In genomic region chr2:240840435-240841060, GRCh38 we compare ENCODE assay signal across 8 cellular contexts. TPM values are rescaled to one million over a fixed set of nuclear protein-coding genes. Genes with fewer than 3 reads are reported as not detected.
A peak's percentile ranks its signal among the peaks of the same experiment; 100 is the strongest.
DNase-seq lines count a peak whose midpoint lies in the region; ATAC-seq and TF ChIP-seq lines count a peak whose summit lies in the region.

No MANE protein-coding gene starts in this region.

- H3K4me1 Mint-ChIP-seq in activated CD4-positive, alpha-beta T cell treated with anti-CD3 and anti-CD28 coated beads for 36 hours = no peaks in the 10 kb centered on the region

- DNase-seq in activated CD4-positive, alpha-beta T cell treated with anti-CD3 and anti-CD28 coated beads for 36 hours = peak; percentile 52
- no peak for DNase-seq in activated CD4-positive, alpha-beta T cell treated with anti-CD3 and anti-CD28 coated beads, Interleukin-2, amount 50 U/mL, for 1 hour
- DNase-seq in NAMALWA (ENCODE audit: low spot score) (peak; percentile 27), WERI-Rb-1 (peak; percentile 91), cardiac muscle cell (ENCODE audit: low read depth in 1 of 2, low spot score in 1 of 2) (peak; percentile 78 to 89), putamen (ENCODE audit: low spot score) (peak; percentile 76), NK-92 (lab: John Stamatoyannopoulos, UW; ENCODE audit: unreplicated experiment) (no peak)

- CTCF ChIA-PET in activated CD4-positive, alpha-beta T cell treated with anti-CD3 and anti-CD28 coated beads for 36 hours (lab: Charles Lee) = interaction anchor here (0.7 to 2.0 kb wide), 7 partner anchors 9 to 326 kb away, joined by 3 to 8 read pairs (median 4); no protein-coding TSS in a partner anchor

- H3K27ac ChIP-seq in WERI-Rb-1 (no peak overlapping the region), cardiac muscle cell (no peak overlapping the region)

- no peak overlapping the region for H3K4me3 Mint-ChIP-seq in activated CD4-positive, alpha-beta T cell treated with anti-CD3 and anti-CD28 coated beads for 36 hours

- POLR2A ChIA-PET in activated CD4-positive, alpha-beta T cell treated with anti-CD3 and anti-CD28 coated beads for 36 hours (lab: Charles Lee) = no interaction called here

- intact Hi-C loops in activated CD4-positive, alpha-beta T cell treated with anti-CD3 and anti-CD28 coated beads for 36 hours (cut with DNase I, micrococcal nuclease) = loop anchor here in 1 of 2 experiments (5.0 kb wide), 1 partner anchor 328 kb away; no protein-coding TSS in a partner anchor

- no peak overlapping the region for H3K27ac Mint-ChIP-seq in activated CD4-positive, alpha-beta T cell treated with anti-CD3 and anti-CD28 coated beads for 36 hours

- H3K9me3 ChIP-seq in WERI-Rb-1 (ENCODE audit: severe bottlenecking) (no peaks in the 10 kb centered on the region), cardiac muscle cell (ENCODE audit: low read depth) (no peaks in the 10 kb centered on the region)

- H3K36me3 ChIP-seq in WERI-Rb-1 (no peaks in the 10 kb centered on the region), cardiac muscle cell (no peaks in the 10 kb centered on the region)

- no peaks in the 10 kb centered on the region for H3K9me3 Mint-ChIP-seq in activated CD4-positive, alpha-beta T cell treated with anti-CD3 and anti-CD28 coated beads for 36 hours (ENCODE audit: low read depth)

- peak; percentile 82 for TF ChIP-seq CTCF in WERI-Rb-1 (IDR thresholded peaks at IDR 0.05; ENCODE audit: low read depth, low read length)
- TF ChIP-seq CTCF in cardiac muscle cell (IDR thresholded peaks at IDR 0.05; ENCODE audit: low read depth, low read length) = peak; percentile 74

- no peaks in the 10 kb centered on the region for H3K36me3 Mint-ChIP-seq in activated CD4-positive, alpha-beta T cell treated with anti-CD3 and anti-CD28 coated beads for 36 hours (ENCODE audit: low read depth)

- ATAC-seq in activated CD4-positive, alpha-beta T cell treated with anti-CD3 and anti-CD28 coated beads for 36 hours = peak; percentile 66
- ATAC-seq in GM21515 (IDR thresholded peaks at IDR 0.05; ENCODE audit: unreplicated experiment) = no peak

- H3K27me3 ChIP-seq in WERI-Rb-1 (ENCODE audit: insufficient read depth, low read depth, severe bottlenecking) = no peaks in the 10 kb centered on the region
- H3K27me3 ChIP-seq in cardiac muscle cell = peaks cover 10% of the 10 kb centered on the region

- no peaks in the 10 kb centered on the region for H3K4me1 ChIP-seq in cardiac muscle cell (ENCODE audit: low read depth)

- H3K27me3 Mint-ChIP-seq in activated CD4-positive, alpha-beta T cell treated with anti-CD3 and anti-CD28 coated beads for 36 hours = peaks cover 4% of the 10 kb centered on the region

- H3K4me3 ChIP-seq in WERI-Rb-1 (ENCODE audit: low read depth, low read length) (no peak overlapping the region), cardiac muscle cell (no peak overlapping the region)

RNA-seq across cellular contexts. Expression of gene KIF1A, which starts 20.5 kb away (rescaled TPM):
- total RNA-seq in activated CD4-positive, alpha-beta T cell treated with anti-CD3 and anti-CD28 coated beads for 36 hours = 1 to 10 TPM; 4.6 to 8.2 TPM
- total RNA-seq in cardiac muscle cell = 8.0 and 14.1 TPM in 2 replicates
- 4.3 and 6.3 TPM in 2 replicates for polyA plus RNA-seq in cardiac muscle cell

RNA-seq across cellular contexts. Expression of gene AGXT, which starts 28.1 kb away (rescaled TPM):
- total RNA-seq in activated CD4-positive, alpha-beta T cell treated with anti-CD3 and anti-CD28 coated beads for 36 hours = not detected
- 0.06 and 0.67 TPM in 2 replicates for total RNA-seq in cardiac muscle cell
- polyA plus RNA-seq in cardiac muscle cell = 0.75 and 0.99 TPM in 2 replicates

RNA-seq across cellular contexts. Expression of gene MAB21L4, which starts 55.4 kb away (rescaled TPM):
- not detected for total RNA-seq in activated CD4-positive, alpha-beta T cell treated with anti-CD3 and anti-CD28 coated beads for 36 hours
- 0.07 TPM in 1 of 2 replicates, not detected in the other for total RNA-seq in cardiac muscle cell
- not detected in 2 replicates for polyA plus RNA-seq in cardiac muscle cell

Comparison
In these comparisons a context has a peak if more than half of its experiments do, and no peak if none do; other contexts are left out.
1. DNase-seq: peak in activated CD4-positive, alpha-beta T cell treated with anti-CD3 and anti-CD28 coated beads for 36 hours (single experiment), NAMALWA (single experiment), WERI-Rb-1 (single experiment), cardiac muscle cell (2 of 2) and putamen (single experiment); none in activated CD4-positive, alpha-beta T cell treated with anti-CD3 and anti-CD28 coated beads, Interleukin-2, amount 50 U/mL, for 1 hour (single experiment) and NK-92 (single experiment).